ENCODE assay signal across 9 cellular contexts in the genomic region with DNA sequence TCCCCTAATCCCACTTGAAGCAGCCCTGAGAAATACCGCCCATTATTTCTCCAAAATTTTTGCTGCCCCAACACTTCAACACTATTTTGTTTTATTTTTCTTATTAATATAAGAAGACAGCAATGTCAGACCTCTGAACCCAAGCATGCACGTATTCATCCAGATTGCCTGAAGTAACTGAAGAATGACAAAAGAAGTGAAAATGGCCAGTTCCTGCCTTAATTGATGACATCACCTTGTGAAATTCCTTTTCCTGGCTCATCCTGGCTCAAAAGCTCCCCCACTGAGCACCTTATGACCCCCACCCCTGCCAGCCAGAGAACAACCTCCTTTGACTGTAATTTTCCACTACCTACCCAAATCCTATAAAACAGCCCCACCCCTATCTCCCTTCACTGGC. TPM values are rescaled to one million over a fixed set of nuclear protein-coding genes. Genes with fewer than 3 reads are reported as not detected.
"Had no signal": no experiment of that assay in that cellular context is flagged by ENCODE, and none has a peak within 500 bp of the region (broad histone marks: within the 10 kb centered on the region; RNA-seq: fewer than 3 reads in every experiment).

No MANE protein-coding gene starts in this region.

RNA-seq across cellular contexts. Expression of a gene that starts 29.8 kb away (rescaled TPM):
- total RNA-seq: LHCN-M2; OCI-LY7; PC-9; Right ventricle myocardium inferior; RPMI7951; SJCRH30; SK-MEL-5; T-cell; T-helper 1 cell treated with Interleukin-12 subunit alpha and Interleukin-12 subunit beta and Interleukin-4 antibody, amounts not matched to agents 30 ng/mL and 1 ng/mL, for 36 hours had no signal

RNA-seq across cellular contexts. Expression of a gene that starts 49.0 kb away (rescaled TPM):
- total RNA-seq: LHCN-M2; OCI-LY7; PC-9; Right ventricle myocardium inferior; RPMI7951; SJCRH30; SK-MEL-5; T-cell; T-helper 1 cell treated with Interleukin-12 subunit alpha and Interleukin-12 subunit beta and Interleukin-4 antibody, amounts not matched to agents 30 ng/mL and 1 ng/mL, for 36 hours had no signal
